Comparison of ENCODE assay signal across 15 cellular contexts in the genomic region with DNA sequence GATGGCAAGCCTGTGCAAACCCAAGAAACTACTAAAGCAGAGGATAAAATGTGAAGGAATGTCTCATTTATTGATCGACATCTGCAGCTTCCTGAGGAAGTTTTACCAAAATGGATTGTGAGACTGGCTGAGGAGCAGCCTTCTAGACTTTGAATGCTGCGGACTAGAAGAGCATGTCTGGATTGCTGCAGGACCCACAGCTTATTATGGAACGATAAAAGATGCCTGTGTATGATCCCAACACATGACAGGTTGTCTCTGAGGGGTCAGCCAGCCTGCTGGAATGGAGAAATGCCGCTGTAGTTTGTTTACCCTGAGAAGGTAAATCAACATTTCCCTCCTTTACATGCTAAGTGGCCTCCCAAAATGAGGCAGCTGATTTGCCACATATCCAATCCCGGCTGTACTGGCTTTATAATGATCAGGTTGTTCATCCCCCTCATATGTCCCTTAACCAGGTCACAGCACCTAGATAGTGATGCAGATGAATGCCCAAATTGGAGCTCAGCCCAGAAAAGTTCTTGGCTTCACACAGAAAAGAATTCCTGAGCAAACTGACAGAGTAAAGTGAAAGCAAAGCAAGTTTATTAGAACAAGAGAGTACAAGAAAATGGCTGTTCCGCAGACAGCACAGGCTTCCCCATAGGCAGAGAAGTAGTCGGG.
DNase-seq lines count a peak whose midpoint lies in the region; ATAC-seq and TF ChIP-seq lines count a peak whose summit lies in the region.
"Had no signal": no experiment of that assay in that cellular context is flagged by ENCODE, and none has a peak within 500 bp of the region (broad histone marks: within the 10 kb centered on the region; RNA-seq: fewer than 3 reads in every experiment).

No MANE protein-coding gene starts in this region.

- H3K4me1 ChIP-seq in GM23248 (ENCODE audit: insufficient read depth): no peaks in the 10 kb centered on the region; the same call in 1 of the 2 replicates
- no peaks in the 10 kb centered on the region for H3K4me1 ChIP-seq in left ventricle myocardium inferior
- H3K4me1 ChIP-seq in prostate gland (replicated peaks): peaks cover 4% of the 10 kb centered on the region
- H3K4me1 ChIP-seq: SJSA1 had no signal

- H3K4me2 ChIP-seq in GM23248 (ENCODE audit: unreplicated experiment): no peak overlapping the region

- WGBS in GM23248 (ENCODE audit: low coverage in 1 of 2, low lambda C conversion rate in 2 of 2, missing lambda C conversion rate in 2 of 2), 2 experiments: 67 to 75% methylated on average over 7 of the region's 7 CpGs
- 36% methylated on average over 7 of the region's 7 CpGs for WGBS in prostate gland

- in situ Hi-C loops in GM23248 (cut with MboI): no loop called here
- in situ Hi-C loops in astrocyte of the spinal cord (cut with HindIII; ENCODE audit: low sequenced_read_pairs): no loop called here

- no peak for TF ChIP-seq POLR2A in prostate gland (IDR thresholded peaks at IDR 0.05)

- H3K9me2 ChIP-seq in GM23248 (ENCODE audit: insufficient read depth): no peaks in the 10 kb centered on the region

- H3K27ac ChIP-seq in GM23248: no peak overlapping the region
- H3K27ac ChIP-seq in left ventricle myocardium inferior (replicated peaks): peak overlapping the region; percentile 14
- peak overlapping the region; percentile 0 to 3 for H3K27ac ChIP-seq in prostate gland
- H3K27ac ChIP-seq: SJSA1, WERI-Rb-1 had no signal

- H2AFZ ChIP-seq in GM23248: peak overlapping the region; percentile 62; the same call in 1 of the 2 replicates

- H3K36me3 ChIP-seq in GM23248 (ENCODE audit: low read depth): no peaks in the 10 kb centered on the region
- no peaks in the 10 kb centered on the region for H3K36me3 ChIP-seq in left ventricle myocardium inferior
- no peaks in the 10 kb centered on the region for H3K36me3 ChIP-seq in prostate gland
- H3K36me3 ChIP-seq: SJSA1, WERI-Rb-1 had no signal

- no peaks in the 10 kb centered on the region for H3F3A ChIP-seq in GM23248 (ENCODE audit: insufficient read depth)

- ATAC-seq in HG02973 (IDR thresholded peaks at IDR 0.05; ENCODE audit: unreplicated experiment) (no peak), HG03354 (IDR thresholded peaks at IDR 0.05; ENCODE audit: poor library complexity, severe bottlenecking, unreplicated experiment) (no peak)
- ATAC-seq: stimulated activated naive B cell treated with anti-CD40 and anti-IgM and Interleukin-4, amounts not matched to agents 10 μg/mL and 1 μg/mL and 100 μg/mL, for 72 hours had no signal

- H3K4me3 ChIP-seq in GM23248: peak overlapping the region; percentile 32; the same call in 1 of the 2 replicates
- H3K4me3 ChIP-seq in astrocyte of the spinal cord (ENCODE audit: low read depth, low read length): peak overlapping the region; percentile 3
- H3K4me3 ChIP-seq in left ventricle myocardium inferior: peak overlapping the region; percentile 34
- no peak overlapping the region for H3K4me3 ChIP-seq in prostate gland
- H3K4me3 ChIP-seq: SJSA1 had no signal

- H3K9ac ChIP-seq in GM23248: no peak overlapping the region

- H3K27me3 ChIP-seq in GM23248 (replicated peaks; ENCODE audit: insufficient read depth): no peaks in the 10 kb centered on the region
- H3K27me3 ChIP-seq in left ventricle myocardium inferior (ENCODE audit: low read depth): no peaks in the 10 kb centered on the region
- H3K27me3 ChIP-seq in prostate gland (replicated peaks; ENCODE audit: insufficient read depth): no peaks in the 10 kb centered on the region
- H3K27me3 ChIP-seq: SJSA1 had no signal

- intact Hi-C loops in left ventricle myocardium inferior (cut with micrococcal nuclease): no loop called here
- intact Hi-C loops in prostate gland (cut with DNase I): no loop called here

- no peaks in the 10 kb centered on the region for H4K20me1 ChIP-seq in GM23248 (ENCODE audit: insufficient read depth)

- DNase-seq in GM23248 (peak; percentile 11), astrocyte of the spinal cord (ENCODE audit: low read depth, low spot score) (peak; percentile 43), left ventricle myocardium inferior (no peak), prostate gland (ENCODE audit: low spot score) (peak; percentile 24), cerebellum (ENCODE audit: low spot score) (no peak), COLO829 (ENCODE audit: low spot score) (no peak)
- DNase-seq: activated naive CD4-positive, alpha-beta T cell treated with anti-CD3 and anti-CD28 coated beads for 36 hours; C1 segment of cervical spinal cord; NCI-H2081 treated with DMSO at 0.1 percent for 48 hours; stimulated activated CD4-positive, alpha-beta T cell treated with anti-CD3 and anti-CD28 coated beads, Interleukin-4, amount 100 ng/mL, for 4 hours; stimulated activated naive B cell treated with anti-CD40 and anti-IgM and Interleukin-4, amounts not matched to agents 10 μg/mL and 1 μg/mL and 100 μg/mL, for 72 hours; WERI-Rb-1 had no signal

- no peaks in the 10 kb centered on the region for H3K79me2 ChIP-seq in GM23248 (ENCODE audit: insufficient read depth)

- H3K9me3 ChIP-seq in GM23248 (ENCODE audit: low read depth): no peaks in the 10 kb centered on the region
- H3K9me3 ChIP-seq in left ventricle myocardium inferior (replicated peaks): no peaks in the 10 kb centered on the region
- no peaks in the 10 kb centered on the region for H3K9me3 ChIP-seq in prostate gland
- H3K9me3 ChIP-seq: SJSA1 had no signal

- TF ChIP-seq CTCF in astrocyte of the spinal cord (IDR thresholded peaks at IDR 0.05; ENCODE audit: low read depth, low read length) (no peak), left ventricle myocardium inferior (IDR thresholded peaks at IDR 0.05; ENCODE audit: borderline replicate concordance) (no peak), prostate gland (IDR thresholded peaks at IDR 0.05) (no peak)

Comparison
In these comparisons a context has a peak if more than half of its experiments do, and no peak if none do; other contexts are left out.
1. DNase-seq: peak in GM23248 (single experiment), astrocyte of the spinal cord (single experiment) and prostate gland (single experiment); none in left ventricle myocardium inferior (single experiment), cerebellum (single experiment) and COLO829 (single experiment).
2. H3K4me3 ChIP-seq: peak in GM23248 (single experiment), astrocyte of the spinal cord (single experiment) and left ventricle myocardium inferior (single experiment); none in prostate gland (0 of 2).